11 cellular contexts compared by ENCODE assay signal in the genomic region with DNA sequence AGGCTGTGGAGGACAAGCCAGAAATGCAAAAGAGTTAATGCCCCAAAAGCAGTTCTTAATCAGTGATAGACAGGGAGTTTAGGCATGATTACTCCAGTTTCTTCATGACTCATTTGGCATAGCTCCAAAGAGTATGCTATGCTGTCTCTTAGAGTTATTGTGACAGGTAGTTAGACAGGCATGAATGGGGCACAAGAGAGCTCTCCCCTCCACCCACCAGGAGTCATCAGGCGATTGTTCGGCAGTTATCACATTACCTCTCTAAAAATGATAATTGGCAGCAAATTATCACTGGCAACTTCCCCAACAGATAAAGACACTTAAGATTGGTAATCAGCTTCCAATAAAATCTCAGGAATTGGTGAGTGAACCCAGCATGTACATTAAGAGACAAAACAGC.
DNase-seq lines count a peak whose midpoint lies in the region; ATAC-seq lines count a peak whose summit lies in the region.
"Had no signal": no experiment of that assay in that cellular context is flagged by ENCODE, and none has a peak within 500 bp of the region (broad histone marks: within the 10 kb centered on the region; RNA-seq: fewer than 3 reads in every experiment).

No MANE protein-coding gene starts in this region.

- no peaks in the 10 kb centered on the region for H3K9me3 ChIP-seq in mesenchymal stem cell (ENCODE audit: control insufficient read depth, low read length)

- no peak overlapping the region for H2BK120ac ChIP-seq in mesenchymal stem cell (ENCODE audit: low read depth, low read length)

- H3K27ac ChIP-seq in mesenchymal stem cell (ENCODE audit: low read length, poor library complexity, severe bottlenecking), result no peak overlapping the region
- H3K27ac ChIP-seq: 22Rv1 had no signal

- no peak overlapping the region for H2AK5ac ChIP-seq in mesenchymal stem cell (ENCODE audit: low read length, severe bottlenecking)

- 46% methylated on average over 2 of the region's 2 CpGs for WGBS in mesenchymal stem cell

- H3K79me1 ChIP-seq in mesenchymal stem cell (replicated peaks; ENCODE audit: low read length, poor library complexity, severe bottlenecking), result no peaks in the 10 kb centered on the region

- no peak overlapping the region for H2AFZ ChIP-seq in mesenchymal stem cell (ENCODE audit: low read depth, low read length)

- no peak overlapping the region for H3K4me2 ChIP-seq in mesenchymal stem cell (ENCODE audit: low read length, poor library complexity, severe bottlenecking)

- H3K4ac ChIP-seq in mesenchymal stem cell (ENCODE audit: low read depth in 1 of 2, low read length in 2 of 2), result no peak overlapping the region

- H3K9ac ChIP-seq in mesenchymal stem cell (ENCODE audit: low read length), result no peak overlapping the region

- H2BK15ac ChIP-seq in mesenchymal stem cell (ENCODE audit: low read depth, poor library complexity, severe bottlenecking), result no peak overlapping the region

- no peak overlapping the region for H3K18ac ChIP-seq in mesenchymal stem cell (ENCODE audit: low read depth in 1 of 2, low read length in 2 of 2)

- no peak overlapping the region for H3K23ac ChIP-seq in mesenchymal stem cell (ENCODE audit: low read length in 2 of 2)

- no peak for ATAC-seq in GM21528 (IDR thresholded peaks at IDR 0.05; ENCODE audit: low FRiP score, unreplicated experiment)

- no peak overlapping the region for H3K14ac ChIP-seq in mesenchymal stem cell (ENCODE audit: low read length in 2 of 2)

- peaks cover 0 to 17% of the 10 kb centered on the region in 2 experiments for H3K27me3 ChIP-seq in mesenchymal stem cell (ENCODE audit: control insufficient read depth in 1 of 2, insufficient read depth in 1 of 2, low read length in 2 of 2)

- H2BK5ac ChIP-seq in mesenchymal stem cell (ENCODE audit: low read depth, low read length, poor library complexity, severe bottlenecking), result no peak overlapping the region

- no peaks in the 10 kb centered on the region for H3K36me3 ChIP-seq in mesenchymal stem cell (ENCODE audit: control insufficient read depth in 1 of 2, insufficient read depth in 2 of 2, low read depth in 1 of 2, low read length in 2 of 2)

- H4K8ac ChIP-seq in mesenchymal stem cell (ENCODE audit: low read length), result no peak overlapping the region

- no peak overlapping the region for H4K91ac ChIP-seq in mesenchymal stem cell (ENCODE audit: low read length)

- H2BK12ac ChIP-seq in mesenchymal stem cell (ENCODE audit: low read length in 2 of 2), result no peak overlapping the region

- DNase-seq in DMS53 (lab: John Stamatoyannopoulos, UW) (peak; percentile 44), DMS53 treated with DMSO at 0.1 percent for 48 hours (lab: John Stamatoyannopoulos, UW; ENCODE audit: unreplicated experiment) (no peak), HT1080 (ENCODE audit: low read depth) (peak; percentile 57), amniotic epithelial cell (ENCODE audit: low read depth) (peak; percentile 37), mesenchymal stem cell (peak; percentile 25), RPMI8226 (no peak)
- no peak for DNase-seq in NK-92 treated with Interleukin-12 subunit alpha and Interleukin-12 subunit beta, amount 100 ng/mL, for 24 hours (lab: John Stamatoyannopoulos, UW)
- DNase-seq: cortex of kidney, MM.1S had no signal

- no peak overlapping the region for H3K4me3 ChIP-seq in mesenchymal stem cell (ENCODE audit: insufficient read depth in 1 of 2, low read depth in 1 of 2, low read length in 2 of 2)

- H3K4me1 ChIP-seq in mesenchymal stem cell (ENCODE audit: control insufficient read depth, insufficient read depth, low read depth, low read length), result peaks cover 12% of the 10 kb centered on the region

Comparison
In these comparisons a context has a peak if more than half of its experiments do, and no peak if none do; other contexts are left out.
1. DNase-seq: peak in DMS53 (single experiment), HT1080 (single experiment), amniotic epithelial cell (single experiment) and mesenchymal stem cell (single experiment); none in DMS53 treated with DMSO at 0.1 percent for 48 hours (single experiment), RPMI8226 (single experiment) and NK-92 treated with Interleukin-12 subunit alpha and Interleukin-12 subunit beta, amount 100 ng/mL, for 24 hours (single experiment).